In genomic region chr2:225318440-225318839, GRCh38 we compare ENCODE assay signal across 23 cellular contexts.
"Had no signal": no experiment of that assay in that cellular context is flagged by ENCODE, and none has a peak within 500 bp of the region (broad histone marks: within the 10 kb centered on the region; RNA-seq: fewer than 3 reads in every experiment).

No MANE protein-coding gene starts in this region.

- DNase-seq: colonic mucosa; effector memory CD8-positive, alpha-beta T cell; heart left ventricle; left cardiac atrium; left lung; naive thymus-derived CD8-positive, alpha-beta T cell; nephron progenitor cell; nucleus accumbens; right cardiac atrium; sigmoid colon; stimulated activated CD4-positive, alpha-beta T cell treated with anti-CD3 and anti-CD28 coated beads, Interleukin-2, amount 100 ng/mL, for 24 hours; stimulated activated CD4-positive, alpha-beta T cell treated with anti-CD3 and anti-CD28 coated beads, Interleukin-4, amount 100 ng/mL, for 24 hours; stimulated activated naive CD4-positive, alpha-beta T cell treated with Interleukin-2 at 50 U/mL for 16 hours; stomach; thyroid gland; trophoblast cell had no signal

- H3K79me2 ChIP-seq: hepatocyte had no signal

- H3K9me3 ChIP-seq: colonic mucosa, prostate gland, thyroid gland, vagina had no signal

- H3K27me3 Mint-ChIP-seq: dendritic cell treated with granulocyte-macrophage colony-stimulating factor and Interleukin-4, amounts not matched to agents 40 ng/mL and 50 ng/mL, for 4 days; effector memory CD8-positive, alpha-beta T cell had no signal

- H3K36me3 Mint-ChIP-seq: naive thymus-derived CD8-positive, alpha-beta T cell; stimulated activated effector memory CD8-positive, alpha-beta T cell treated with anti-CD3 and anti-CD28 coated beads, Interleukin-12 subunit alpha, Interleukin-12 subunit beta, amount 100 ng/mL, for 72 hours had no signal

- H3K27ac ChIP-seq: colonic mucosa, heart left ventricle, hepatocyte, left lung, prostate gland, sigmoid colon, stomach, thyroid gland, vagina had no signal

- H3K9me3 Mint-ChIP-seq: dendritic cell treated with granulocyte-macrophage colony-stimulating factor and Interleukin-4, amounts not matched to agents 40 ng/mL and 50 ng/mL, for 4 days; effector memory CD8-positive, alpha-beta T cell had no signal

- H3K36me3 ChIP-seq: colonic mucosa, heart left ventricle, left lung, prostate gland, sigmoid colon, stomach, thyroid gland, vagina had no signal

- H3K4me2 ChIP-seq: hepatocyte had no signal

- H3K4me3 ChIP-seq: colonic mucosa, heart left ventricle, hepatocyte, left lung, prostate gland, sigmoid colon, stomach, thyroid gland, vagina had no signal

- ATAC-seq: effector memory CD8-positive, alpha-beta T cell; heart left ventricle; left cardiac atrium; left lung; naive thymus-derived CD8-positive, alpha-beta T cell; right cardiac atrium; stimulated activated effector memory CD8-positive, alpha-beta T cell treated with anti-CD3 and anti-CD28 coated beads, Interleukin-12 subunit alpha, Interleukin-12 subunit beta, amount 100 ng/mL, for 72 hours had no signal

- FAIRE-seq: frontal cortex, islet of Langerhans had no signal

- H3K27ac Mint-ChIP-seq: dendritic cell treated with granulocyte-macrophage colony-stimulating factor and Interleukin-4, amounts not matched to agents 40 ng/mL and 50 ng/mL, for 4 days; effector memory CD8-positive, alpha-beta T cell; naive thymus-derived CD8-positive, alpha-beta T cell; nephron progenitor cell; stimulated activated effector memory CD8-positive, alpha-beta T cell treated with anti-CD3 and anti-CD28 coated beads, Interleukin-12 subunit alpha, Interleukin-12 subunit beta, amount 100 ng/mL, for 72 hours had no signal

- H3K4me1 ChIP-seq: colonic mucosa, heart left ventricle, left lung, prostate gland, sigmoid colon, stomach, thyroid gland, vagina had no signal

- H3K27me3 ChIP-seq: colonic mucosa, heart left ventricle, hepatocyte, left lung, sigmoid colon, stomach, thyroid gland, vagina had no signal

- H3K4me3 Mint-ChIP-seq: dendritic cell treated with granulocyte-macrophage colony-stimulating factor and Interleukin-4, amounts not matched to agents 40 ng/mL and 50 ng/mL, for 4 days; effector memory CD8-positive, alpha-beta T cell; naive thymus-derived CD8-positive, alpha-beta T cell; nephron progenitor cell; stimulated activated effector memory CD8-positive, alpha-beta T cell treated with anti-CD3 and anti-CD28 coated beads, Interleukin-12 subunit alpha, Interleukin-12 subunit beta, amount 100 ng/mL, for 72 hours had no signal

- H3K4me1 Mint-ChIP-seq: naive thymus-derived CD8-positive, alpha-beta T cell; nephron progenitor cell; stimulated activated effector memory CD8-positive, alpha-beta T cell treated with anti-CD3 and anti-CD28 coated beads, Interleukin-12 subunit alpha, Interleukin-12 subunit beta, amount 100 ng/mL, for 72 hours had no signal
